In the genomic region with DNA sequence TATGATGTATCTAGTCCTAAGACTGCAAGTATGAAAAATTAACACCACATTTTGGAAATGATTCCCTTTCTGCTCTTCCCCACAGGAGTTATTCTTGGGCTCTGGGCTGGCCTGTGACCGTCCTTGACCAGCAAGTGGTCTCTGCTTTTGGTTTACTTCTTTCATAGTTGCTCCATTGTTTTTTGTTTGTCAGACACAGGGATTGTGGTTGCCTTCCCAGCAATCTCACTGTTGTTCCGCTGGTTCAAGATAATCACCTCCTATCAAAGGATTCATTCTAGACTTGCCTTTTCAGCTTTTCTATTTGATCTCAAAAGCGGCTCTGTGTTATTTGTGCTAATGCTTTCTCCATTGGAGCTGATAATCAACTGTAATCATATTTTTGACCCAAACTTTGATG, we compare ENCODE assay signal across 2 cellular contexts.
TF ChIP-seq lines count a peak whose summit lies in the region.

No MANE protein-coding gene starts in this region.

TF ChIP-seq in WTC11, 78 proteins besides CTCF, POLR2A, EP300 and RAD21 (continued from another document):
- no peak for TF ChIP-seq PREB (CRISPR knock-in tag; IDR thresholded peaks at IDR 0.05; ENCODE audit: borderline replicate concordance)
- TF ChIP-seq NFATC4 (CRISPR knock-in tag; IDR thresholded peaks at IDR 0.05) = no peak
- TF ChIP-seq ATF6 (CRISPR knock-in tag; IDR thresholded peaks at IDR 0.05) = no peak
- no peak for TF ChIP-seq ZNF416 (CRISPR knock-in tag; IDR thresholded peaks at IDR 0.05)

TF ChIP-seq in HepG2, 621 proteins besides CTCF, POLR2A, EP300 and RAD21 (continued from another document and continues in another):
- no peak for TF ChIP-seq HNF1A (IDR thresholded peaks at IDR 0.05; ENCODE audit: low read depth)
- no peak; the same call in 1 of the 2 replicates for TF ChIP-seq HNF1A (CRISPR knock-in tag; IDR thresholded peaks at IDR 0.05; ENCODE audit: borderline replicate concordance)
- TF ChIP-seq ZGPAT (CRISPR knock-in tag; IDR thresholded peaks at IDR 0.05) = 0 out of 2 replicates have a peak, but pooled peaks have one; percentile 21
- TF ChIP-seq ZNF839 (CRISPR knock-in tag; IDR thresholded peaks at IDR 0.05; ENCODE audit: borderline replicate concordance) = no peak
- TF ChIP-seq, protein P1, sequence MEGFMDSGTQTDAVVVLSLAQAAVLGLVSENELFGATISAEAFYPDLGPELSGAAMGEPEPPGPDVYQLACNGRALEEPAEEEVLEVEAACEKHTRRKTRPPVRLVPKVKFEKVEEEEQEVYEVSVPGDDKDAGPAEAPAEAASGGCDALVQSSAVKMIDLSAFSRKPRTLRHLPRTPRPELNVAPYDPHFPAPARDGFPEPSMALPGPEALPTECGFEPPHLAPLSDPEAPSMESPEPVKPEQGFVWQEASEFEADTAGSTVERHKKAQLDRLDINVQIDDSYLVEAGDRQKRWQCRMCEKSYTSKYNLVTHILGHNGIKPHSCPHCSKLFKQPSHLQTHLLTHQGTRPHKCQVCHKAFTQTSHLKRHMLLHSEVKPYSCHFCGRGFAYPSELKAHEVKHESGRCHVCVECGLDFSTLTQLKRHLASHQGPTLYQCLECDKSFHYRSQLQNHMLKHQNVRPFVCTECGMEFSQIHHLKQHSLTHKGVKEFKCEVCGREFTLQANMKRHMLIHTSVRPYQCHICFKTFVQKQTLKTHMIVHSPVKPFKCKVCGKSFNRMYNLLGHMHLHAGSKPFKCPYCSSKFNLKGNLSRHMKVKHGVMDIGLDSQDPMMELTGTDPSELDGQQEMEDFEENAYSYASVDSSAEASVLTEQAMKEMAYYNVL (CRISPR knock-in tag; IDR thresholded peaks at IDR 0.05; ENCODE audit: borderline replicate concordance) = no peak
- TF ChIP-seq DBP (CRISPR knock-in tag; IDR thresholded peaks at IDR 0.05; ENCODE audit: not compliant biosample characterization) = no peak
- no peak for TF ChIP-seq ZNF598 (CRISPR knock-in tag; IDR thresholded peaks at IDR 0.05; ENCODE audit: borderline replicate concordance)
- no peak for TF ChIP-seq FOXP1 (IDR thresholded peaks at IDR 0.05)
- TF ChIP-seq FOXP1 (CRISPR knock-in tag; IDR thresholded peaks at IDR 0.05) = peak; percentile 54
- 0 out of 2 replicates have a peak, but pooled peaks have one; percentile 18 for TF ChIP-seq ATF1 (CRISPR knock-in tag; IDR thresholded peaks at IDR 0.05)
- peak; percentile 76 for TF ChIP-seq TCF7 (IDR thresholded peaks at IDR 0.05; ENCODE audit: low read depth)
- TF ChIP-seq AHDC1 (CRISPR knock-in tag; IDR thresholded peaks at IDR 0.05; ENCODE audit: borderline replicate concordance) = peak; percentile 47; the same call in 1 of the 2 replicates
- TF ChIP-seq ZNF552 (CRISPR knock-in tag; IDR thresholded peaks at IDR 0.05; ENCODE audit: borderline replicate concordance) = no peak
- no peak for TF ChIP-seq KLF11 (CRISPR knock-in tag; IDR thresholded peaks at IDR 0.05)
- TF ChIP-seq ZNF672 (CRISPR knock-in tag; IDR thresholded peaks at IDR 0.05) = no peak
- TF ChIP-seq ZNF580 (CRISPR knock-in tag; IDR thresholded peaks at IDR 0.05; ENCODE audit: borderline replicate concordance, low read depth) = no peak
- peak; percentile 91 for TF ChIP-seq NCOA2 (CRISPR knock-in tag; IDR thresholded peaks at IDR 0.05)
- TF ChIP-seq ZNF691 (CRISPR knock-in tag; IDR thresholded peaks at IDR 0.05; ENCODE audit: borderline replicate concordance, low read depth) = no peak
- no peak for TF ChIP-seq ZSCAN29 (CRISPR knock-in tag; conservative IDR thresholded peaks at IDR 0.05)
- TF ChIP-seq SOX13 (IDR thresholded peaks at IDR 0.05) = no peak
- TF ChIP-seq SOX13 (CRISPR knock-in tag; conservative IDR thresholded peaks at IDR 0.05 in 1 of 2, IDR thresholded peaks at IDR 0.05 in 1 of 2) = peak in 1 of 2 experiments; percentile 94; a peak in 2 of 4 replicates
- TF ChIP-seq FOXO1 (CRISPR knock-in tag; IDR thresholded peaks at IDR 0.05) = peak; percentile 54; the same call in 1 of the 2 replicates
- TF ChIP-seq SAP130 (CRISPR knock-in tag; IDR thresholded peaks at IDR 0.05; ENCODE audit: low read depth) = 0 out of 2 replicates have a peak, but pooled peaks have one; percentile 15
- TF ChIP-seq TARDBP (CRISPR knock-in tag; IDR thresholded peaks at IDR 0.05) = 0 out of 2 replicates have a peak, but pooled peaks have one; percentile 39
- TF ChIP-seq ZNF343 (CRISPR knock-in tag; IDR thresholded peaks at IDR 0.05) = no peak
- TF ChIP-seq SOX5 (CRISPR knock-in tag; IDR thresholded peaks at IDR 0.05; ENCODE audit: borderline replicate concordance) = peak; percentile 91
- TF ChIP-seq ZNF10 (CRISPR knock-in tag; IDR thresholded peaks at IDR 0.05; ENCODE audit: borderline replicate concordance, low read depth) = no peak
- TF ChIP-seq FOXP4 (CRISPR knock-in tag; IDR thresholded peaks at IDR 0.05) = peak; percentile 83
- TF ChIP-seq FOXA3 (CRISPR knock-in tag; IDR thresholded peaks at IDR 0.05) = peak; percentile 7; the same call in 1 of the 2 replicates
- TF ChIP-seq RFXANK (CRISPR knock-in tag; IDR thresholded peaks at IDR 0.05) = no peak
- no peak for TF ChIP-seq ZNF761 (CRISPR knock-in tag; conservative IDR thresholded peaks at IDR 0.05)
- no peak for TF ChIP-seq ZBTB1 (CRISPR knock-in tag; IDR thresholded peaks at IDR 0.05; ENCODE audit: borderline replicate concordance)
- TF ChIP-seq TBX2 (CRISPR knock-in tag; IDR thresholded peaks at IDR 0.05; ENCODE audit: borderline replicate concordance) = 0 out of 2 replicates have a peak, but pooled peaks have one; percentile 14
- TF ChIP-seq, protein P2, sequence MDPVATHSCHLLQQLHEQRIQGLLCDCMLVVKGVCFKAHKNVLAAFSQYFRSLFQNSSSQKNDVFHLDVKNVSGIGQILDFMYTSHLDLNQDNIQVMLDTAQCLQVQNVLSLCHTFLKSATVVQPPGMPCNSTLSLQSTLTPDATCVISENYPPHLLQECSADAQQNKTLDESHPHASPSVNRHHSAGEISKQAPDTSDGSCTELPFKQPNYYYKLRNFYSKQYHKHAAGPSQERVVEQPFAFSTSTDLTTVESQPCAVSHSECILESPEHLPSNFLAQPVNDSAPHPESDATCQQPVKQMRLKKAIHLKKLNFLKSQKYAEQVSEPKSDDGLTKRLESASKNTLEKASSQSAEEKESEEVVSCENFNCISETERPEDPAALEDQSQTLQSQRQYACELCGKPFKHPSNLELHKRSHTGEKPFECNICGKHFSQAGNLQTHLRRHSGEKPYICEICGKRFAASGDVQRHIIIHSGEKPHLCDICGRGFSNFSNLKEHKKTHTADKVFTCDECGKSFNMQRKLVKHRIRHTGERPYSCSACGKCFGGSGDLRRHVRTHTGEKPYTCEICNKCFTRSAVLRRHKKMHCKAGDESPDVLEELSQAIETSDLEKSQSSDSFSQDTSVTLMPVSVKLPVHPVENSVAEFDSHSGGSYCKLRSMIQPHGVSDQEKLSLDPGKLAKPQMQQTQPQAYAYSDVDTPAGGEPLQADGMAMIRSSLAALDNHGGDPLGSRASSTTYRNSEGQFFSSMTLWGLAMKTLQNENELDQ (CRISPR knock-in tag; IDR thresholded peaks at IDR 0.05; ENCODE audit: borderline replicate concordance) = no peak
- TF ChIP-seq RARA (CRISPR knock-in tag; IDR thresholded peaks at IDR 0.05) = peak; percentile 93
- no peak for TF ChIP-seq MXD4 (CRISPR knock-in tag; IDR thresholded peaks at IDR 0.05)
